ENCODE assay signal across 14 cellular contexts in the genomic region with DNA sequence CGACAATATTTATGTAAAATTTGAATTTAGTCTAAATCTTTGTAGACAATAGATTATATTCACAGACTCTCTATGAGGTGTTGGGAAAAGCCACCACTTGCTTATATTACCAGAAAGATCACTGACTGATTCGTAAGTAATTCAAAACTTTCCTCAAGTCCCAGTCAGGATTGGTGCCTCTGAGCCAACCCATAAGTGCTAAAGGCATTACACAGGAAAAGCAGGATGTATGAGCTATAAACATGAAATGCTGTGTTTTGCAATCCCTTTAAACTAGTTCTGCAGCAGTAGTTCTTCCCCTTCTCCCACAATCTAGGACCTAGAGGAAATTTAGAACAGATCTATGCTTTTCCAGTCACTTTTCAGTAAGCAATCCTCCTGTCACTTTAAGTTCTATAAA. TPM values are rescaled to one million over a fixed set of nuclear protein-coding genes. Genes with fewer than 3 reads are reported as not detected.
DNase-seq lines count a peak whose midpoint lies in the region; ATAC-seq and TF ChIP-seq lines count a peak whose summit lies in the region.
"Had no signal": no experiment of that assay in that cellular context is flagged by ENCODE, and none has a peak within 500 bp of the region (broad histone marks: within the 10 kb centered on the region; RNA-seq: fewer than 3 reads in every experiment).

No MANE protein-coding gene starts in this region.

- H3K18ac ChIP-seq in trophoblast cell (ENCODE audit: low read length): no peak overlapping the region

- intact Hi-C loops in heart right ventricle (cut with DNase I): no loop called here

- no peak overlapping the region for H2BK12ac ChIP-seq in trophoblast cell (ENCODE audit: low read length)

- no peak overlapping the region for H3K23ac ChIP-seq in trophoblast cell (ENCODE audit: low read length)

- DNase-seq in SIG-M5 treated with dmso at 0.1 percent for 504 hours (lab: John Stamatoyannopoulos, UW; ENCODE audit: unreplicated experiment): peak; percentile 39
- DNase-seq in SIG-M5 (lab: John Stamatoyannopoulos, UW): no peak
- DNase-seq in HPDE6-E6E7 (ENCODE audit: extremely low spot score): peak; percentile 19
- DNase-seq in effector memory CD8-positive, alpha-beta T cell: no peak
- peak; percentile 24 to 78 for DNase-seq in trophoblast cell
- no peak for DNase-seq in effector memory CD4-positive, alpha-beta T cell
- no peak for DNase-seq in COR-L47 (lab: John Stamatoyannopoulos, UW)
- DNase-seq in heart right ventricle: no peak
- DNase-seq: activated naive CD8-positive, alpha-beta T cell treated with anti-CD3 and anti-CD28 coated beads, Interleukin-2, amount 50 U/mL, for 24 hours; cerebellar nuclear complex; NCI-H1092 treated with DMSO at 0.1 percent for 48 hours; NCI-H345; stimulated activated CD4-positive, alpha-beta T cell treated with anti-CD3 and anti-CD28 coated beads, Interleukin-2, amount 100 ng/mL, for 48 hours had no signal

- H3K4ac ChIP-seq in trophoblast cell (ENCODE audit: low read depth, low read length): no peak overlapping the region

- peaks cover 9 to 20% of the 10 kb centered on the region in 2 donors for H3K4me1 Mint-ChIP-seq in effector memory CD8-positive, alpha-beta T cell (ENCODE audit: low read depth in 2 of 2)
- H3K4me1 Mint-ChIP-seq: nephron had no signal

- no peak overlapping the region for H3K4me2 ChIP-seq in trophoblast cell (ENCODE audit: low read length)

- peak overlapping the region; percentile 15 to 51 for H3K27ac Mint-ChIP-seq in effector memory CD8-positive, alpha-beta T cell
- H3K27ac Mint-ChIP-seq: nephron had no signal

- H3K36me3 Mint-ChIP-seq in effector memory CD8-positive, alpha-beta T cell (ENCODE audit: insufficient read depth): peaks cover 57% of the 10 kb centered on the region

- H3K9me3 Mint-ChIP-seq in effector memory CD8-positive, alpha-beta T cell: no peaks in the 10 kb centered on the region
- H3K9me3 Mint-ChIP-seq: activated naive CD8-positive, alpha-beta T cell treated with anti-CD3 and anti-CD28 coated beads, Interleukin-2, amount 50 U/mL, for 24 hours; nephron had no signal

- H2AFZ ChIP-seq in trophoblast cell (ENCODE audit: insufficient read depth, low read length, poor library complexity): no peak overlapping the region

- H3K36me3 ChIP-seq in trophoblast cell (ENCODE audit: control insufficient read depth in 1 of 2, insufficient read depth in 2 of 2, low read length in 2 of 2): no peaks in the 10 kb centered on the region
- peaks cover 69% of the 10 kb centered on the region for H3K36me3 ChIP-seq in effector memory CD4-positive, alpha-beta T cell (ENCODE audit: control insufficient read depth, insufficient read depth, low read length)
- peaks cover 0 to 65% (median 6%) of the 10 kb centered on the region in 9 donors for H3K36me3 ChIP-seq in heart right ventricle

- TF ChIP-seq CTCF in heart right ventricle (IDR thresholded peaks at IDR 0.05): no peak

- H3K27ac ChIP-seq in trophoblast cell (ENCODE audit: low read depth, low read length): no peak overlapping the region
- no peak overlapping the region for H3K27ac ChIP-seq in effector memory CD4-positive, alpha-beta T cell (ENCODE audit: insufficient read depth, low read length, poor library complexity, severe bottlenecking)
- H3K27ac ChIP-seq in heart right ventricle: no peak overlapping the region

- no peak overlapping the region for H2BK5ac ChIP-seq in trophoblast cell (ENCODE audit: low read depth, low read length, poor library complexity)

- WGBS in trophoblast cell (ENCODE audit: extremely low coverage, insufficient coverage, insufficient read length): no CpG with 5 or more reads among the region's 2 CpGs
- 63 to 73% methylated on average over 2 of the region's 2 CpGs for WGBS in heart right ventricle, 2 donors

- no peak for ATAC-seq in effector memory CD8-positive, alpha-beta T cell (replicated peaks)
- ATAC-seq in heart right ventricle: no peak
- ATAC-seq: activated naive CD8-positive, alpha-beta T cell treated with anti-CD3 and anti-CD28 coated beads, Interleukin-2, amount 50 U/mL, for 24 hours had no signal

- no peaks in the 10 kb centered on the region for H3K79me1 ChIP-seq in trophoblast cell (ENCODE audit: low read length)

- no peak overlapping the region for H2BK120ac ChIP-seq in trophoblast cell (ENCODE audit: insufficient read depth, low read length, poor library complexity)

- no peak overlapping the region for H3K4me3 Mint-ChIP-seq in effector memory CD8-positive, alpha-beta T cell
- H3K4me3 Mint-ChIP-seq: activated naive CD8-positive, alpha-beta T cell treated with anti-CD3 and anti-CD28 coated beads, Interleukin-2, amount 50 U/mL, for 24 hours; nephron had no signal

- H3K9me3 ChIP-seq in trophoblast cell (ENCODE audit: insufficient read depth, low read depth, low read length) (no peaks in the 10 kb centered on the region), heart right ventricle (no peaks in the 10 kb centered on the region)
- no peaks in the 10 kb centered on the region for H3K9me3 ChIP-seq in effector memory CD4-positive, alpha-beta T cell (ENCODE audit: control insufficient read depth, low read length)

- no peak overlapping the region for H4K8ac ChIP-seq in trophoblast cell (ENCODE audit: low read depth, low read length)

- H3K4me3 ChIP-seq in trophoblast cell (ENCODE audit: low read depth, low read length): no peak overlapping the region
- H3K4me3 ChIP-seq in effector memory CD4-positive, alpha-beta T cell (ENCODE audit: insufficient read depth, low read depth, low read length, poor library complexity, severe bottlenecking): no peak overlapping the region
- no peak overlapping the region for H3K4me3 ChIP-seq in heart right ventricle

- no peak overlapping the region for H4K12ac ChIP-seq in trophoblast cell (ENCODE audit: low read depth, low read length)

- no peak overlapping the region for H3K14ac ChIP-seq in trophoblast cell (ENCODE audit: low read length)

- no peak overlapping the region for H3K9ac ChIP-seq in trophoblast cell (ENCODE audit: low read length)

- no peaks in the 10 kb centered on the region for H3K27me3 ChIP-seq in trophoblast cell (ENCODE audit: insufficient read depth, low read length)
- no peaks in the 10 kb centered on the region for H3K27me3 ChIP-seq in effector memory CD4-positive, alpha-beta T cell (replicated peaks; ENCODE audit: control insufficient read depth, insufficient read depth, low read length, poor library complexity, severe bottlenecking)
- H3K27me3 ChIP-seq in heart right ventricle: no peaks in the 10 kb centered on the region

- H3K4me1 ChIP-seq in trophoblast cell (ENCODE audit: control insufficient read depth in 1 of 2, insufficient read depth in 2 of 2, low read length in 2 of 2): no peaks in the 10 kb centered on the region
- H3K4me1 ChIP-seq in effector memory CD4-positive, alpha-beta T cell (ENCODE audit: control insufficient read depth, insufficient read depth, low read length, poor library complexity, severe bottlenecking): no peaks in the 10 kb centered on the region
- H3K4me1 ChIP-seq in heart right ventricle: peaks cover 0 to 10% (median 0%) of the 10 kb centered on the region in 9 donors

- no peak overlapping the region for H4K91ac ChIP-seq in trophoblast cell (ENCODE audit: low read depth, low read length)

- no peak overlapping the region for H2AK5ac ChIP-seq in trophoblast cell (ENCODE audit: low read length)

- no peaks in the 10 kb centered on the region for H3K27me3 Mint-ChIP-seq in effector memory CD8-positive, alpha-beta T cell
- H3K27me3 Mint-ChIP-seq: activated naive CD8-positive, alpha-beta T cell treated with anti-CD3 and anti-CD28 coated beads, Interleukin-2, amount 50 U/mL, for 24 hours had no signal

- H3K79me2 ChIP-seq in trophoblast cell (ENCODE audit: control insufficient read depth, insufficient read depth, low read length, poor library complexity): no peaks in the 10 kb centered on the region

RNA-seq across cellular contexts. Expression of a gene that starts 48.0 kb away (rescaled TPM):
- 2.7 and 3.1 TPM in 2 replicates for polyA plus RNA-seq in trophoblast cell (2013)
- total RNA-seq in heart right ventricle: 1 to 10 TPM; 1.1 to 2.2 (median 1.8) TPM
- 1 to 10 TPM; 1.8 to 5.0 TPM for polyA plus RNA-seq in heart right ventricle

RNA-seq across cellular contexts. Expression of a gene that starts 48.0 kb away (rescaled TPM):
- polyA plus RNA-seq in trophoblast cell (2013): 9.6 and 10.1 TPM in 2 replicates
- total RNA-seq in heart right ventricle: 10 to 100 TPM; 17.7 to 26.3 (median 20.6) TPM
- polyA plus RNA-seq in heart right ventricle: 10 to 100 TPM in 1 of 2 donors, 1 to 10 TPM in 1; 9.0 to 16.3 TPM

RNA-seq across cellular contexts. Expression of a gene that starts 48.7 kb away (rescaled TPM):
- 4.8 and 5.3 TPM in 2 replicates for polyA plus RNA-seq in trophoblast cell (2013)
- total RNA-seq in heart right ventricle: 10 to 100 TPM; 15.2 to 22.6 (median 18.3) TPM
- polyA plus RNA-seq in heart right ventricle: 1 to 10 TPM; 3.8 to 4.7 TPM

RNA-seq across cellular contexts. Expression of a gene that starts 49.1 kb away (rescaled TPM):
- polyA plus RNA-seq in trophoblast cell (2013): 4.3 and 4.5 TPM in 2 replicates
- 1 to 10 TPM; 5.1 to 9.7 (median 6.5) TPM for total RNA-seq in heart right ventricle
- 1 to 10 TPM; 1.5 to 2.0 TPM for polyA plus RNA-seq in heart right ventricle

RNA-seq across cellular contexts. Expression of a gene that starts 49.2 kb away (rescaled TPM):
- 18.8 and 19.4 TPM in 2 replicates for polyA plus RNA-seq in trophoblast cell (2013)
- total RNA-seq in heart right ventricle: 10 to 100 TPM; 10.9 to 17.4 (median 14.4) TPM
- 1 to 10 TPM; 1.5 to 2.2 TPM for polyA plus RNA-seq in heart right ventricle

Comparison
In these comparisons a context has a peak if more than half of its experiments do, and no peak if none do; other contexts are left out.
1. DNase-seq: peak in SIG-M5 treated with dmso at 0.1 percent for 504 hours (single experiment), HPDE6-E6E7 (single experiment) and trophoblast cell (2 of 2); none in SIG-M5 (single experiment), effector memory CD8-positive, alpha-beta T cell (0 of 3), effector memory CD4-positive, alpha-beta T cell (0 of 3), COR-L47 (single experiment) and heart right ventricle (0 of 2).